In genomic region chr7:140661124-140661523, GRCh38 we compare ENCODE assay signal across 10 cellular contexts. TPM values are rescaled to one million over a fixed set of nuclear protein-coding genes. Genes with fewer than 3 reads are reported as not detected.
DNase-seq lines count a peak whose midpoint lies in the region; ATAC-seq, FAIRE-seq and TF ChIP-seq lines count a peak whose summit lies in the region.
"Had no signal": no experiment of that assay in that cellular context is flagged by ENCODE, and none has a peak within 500 bp of the region (broad histone marks: within the 10 kb centered on the region; RNA-seq: fewer than 3 reads in every experiment).

No MANE protein-coding gene starts in this region.

- peaks cover 2 to 8% of the 10 kb centered on the region in 2 donors for H3K4me1 ChIP-seq in kidney (ENCODE audit: control insufficient read depth in 1 of 2, insufficient read depth in 1 of 2, low read depth in 1 of 2, low read length in 2 of 2)

- peak overlapping the region; percentile 50 for H3K4me3 Mint-ChIP-seq in HFFc6
- H3K4me3 Mint-ChIP-seq: nephron progenitor cell had no signal

- H3K9me3 Mint-ChIP-seq in HFFc6 = no peaks in the 10 kb centered on the region
- H3K9me3 Mint-ChIP-seq: nephron progenitor cell had no signal

- H3K4me1 Mint-ChIP-seq in HFFc6 (ENCODE audit: low read depth) = peaks cover 20% of the 10 kb centered on the region

- no peak overlapping the region for H3K9ac ChIP-seq in kidney (ENCODE audit: low read length in 2 of 2)

- DNase-seq in AG09309 (ENCODE audit: low read depth) (no peak), HFFc6 (no peak), kidney (no peak)
- no peak for DNase-seq in activated T-cell treated with anti-CD3 and anti-CD28 coated beads, Interleukin-2, amount 50 U/mL, for 1 hour
- DNase-seq: glutamatergic neuron, nephron progenitor cell had no signal

- intact Hi-C loops in kidney (cut with DNase I) = no loop called here

- H3K9me3 ChIP-seq in kidney (ENCODE audit: control insufficient read depth in 1 of 2, low read length in 2 of 2) = no peaks in the 10 kb centered on the region

- TF ChIP-seq CTCF in AG09309 (IDR thresholded peaks at IDR 0.05; ENCODE audit: control insufficient read depth, insufficient read depth, low read depth, low read length, missing control alignments) = peak; percentile 59
- TF ChIP-seq CTCF in HFFc6 (IDR thresholded peaks at IDR 0.05) = peak; percentile 50
- peak; percentile 74 for TF ChIP-seq CTCF in VCaP (conservative IDR thresholded peaks at IDR 0.05)
- TF ChIP-seq CTCF in kidney (IDR thresholded peaks at IDR 0.05; ENCODE audit: borderline replicate concordance, extremely low read depth, insufficient read depth) = peak; percentile 25

- no peaks in the 10 kb centered on the region for H3K36me3 Mint-ChIP-seq in HFFc6 (ENCODE audit: low read depth)

- no peak overlapping the region for H3K27ac Mint-ChIP-seq in HFFc6
- H3K27ac Mint-ChIP-seq: nephron progenitor cell had no signal

- H3K27ac ChIP-seq in VCaP (peak overlapping the region; percentile 15; the same call in 1 of the 2 replicates), kidney (ENCODE audit: low read depth in 2 of 2, low read length in 2 of 2) (no peak overlapping the region)

- H3K4me3 ChIP-seq in AG09309 (ENCODE audit: control insufficient read depth, low read depth, low read length) = no peak overlapping the region
- no peak overlapping the region for H3K4me3 ChIP-seq in kidney (ENCODE audit: low read length in 2 of 2)

- no peak for FAIRE-seq in kidney (lab: Jason Lieb, UNC)

- peaks cover 26% of the 10 kb centered on the region for H3K27me3 Mint-ChIP-seq in HFFc6 (ENCODE audit: insufficient read depth)

- no peak for ATAC-seq in GM21526 (IDR thresholded peaks at IDR 0.05; ENCODE audit: low FRiP score, unreplicated experiment)
- ATAC-seq in HG02678 (IDR thresholded peaks at IDR 0.05; ENCODE audit: unreplicated experiment) = no peak
- ATAC-seq in HG02884 (IDR thresholded peaks at IDR 0.05; ENCODE audit: unreplicated experiment) = no peak

- no peaks in the 10 kb centered on the region for H3K36me3 ChIP-seq in kidney (ENCODE audit: control insufficient read depth in 1 of 2, insufficient read depth in 2 of 2, low read length in 2 of 2)

RNA-seq across cellular contexts. Expression of gene ADCK2, which starts 11.6 kb away (rescaled TPM):
- 10 to 100 TPM in 3 of 6 experiments, 1 to 10 TPM in 3; 9.2 to 13.6 (median 10.0) TPM for total RNA-seq in HFFc6 (2021; fragmentation: NEBNext Ultra II Directional; extraction: Animal tissue kit (Norgen Biotek cat#: 25700))
- total RNA-seq in kidney = 18.7 TPM
- 18.8 TPM for polyA plus RNA-seq in kidney (ENCODE audit: insufficient read depth, low read depth, low replicate concordance)

RNA-seq across cellular contexts. Expression of gene DENND2A, which starts 20.5 kb away (rescaled TPM):
- under 1 TPM; 0.50 to 0.99 (median 0.58) TPM for total RNA-seq in HFFc6 (2021; fragmentation: NEBNext Ultra II Directional; extraction: Animal tissue kit (Norgen Biotek cat#: 25700))
- total RNA-seq in kidney = 18.0 TPM
- polyA plus RNA-seq in kidney (ENCODE audit: insufficient read depth, low read depth, low replicate concordance) = 6.5 TPM

RNA-seq across cellular contexts. Expression of gene NDUFB2, which starts 35.4 kb away (rescaled TPM):
- total RNA-seq in HFFc6 (2021; fragmentation: NEBNext Ultra II Directional; extraction: Animal tissue kit (Norgen Biotek cat#: 25700)) = 100 to 1,000 TPM; 176 to 254 (median 205) TPM
- total RNA-seq in kidney = 255 TPM
- 998 TPM for polyA plus RNA-seq in kidney (ENCODE audit: insufficient read depth, low read depth, low replicate concordance)
